Comparison of ENCODE assay signal across 13 cellular contexts in genomic region chr16:28264656-28265055, GRCh38. TPM values are rescaled to one million over a fixed set of nuclear protein-coding genes. Genes with fewer than 3 reads are reported as not detected.
DNase-seq lines count a peak whose midpoint lies in the region; ATAC-seq and TF ChIP-seq lines count a peak whose summit lies in the region.
"Had no signal": no experiment of that assay in that cellular context is flagged by ENCODE, and none has a peak within 500 bp of the region (broad histone marks: within the 10 kb centered on the region; RNA-seq: fewer than 3 reads in every experiment).

No MANE protein-coding gene starts in this region.

- no peaks in the 10 kb centered on the region for H3K36me3 ChIP-seq in gastroesophageal sphincter
- H3K36me3 ChIP-seq in testis (ENCODE audit: low read depth, missing control alignments) = no peaks in the 10 kb centered on the region

- peaks cover 0 to 7% (median 0%) of the 10 kb centered on the region in 3 donors for H3K9me3 ChIP-seq in gastroesophageal sphincter
- no peaks in the 10 kb centered on the region for H3K9me3 ChIP-seq in testis

- H3K4me3 ChIP-seq in gastroesophageal sphincter (no peak overlapping the region), testis (no peak overlapping the region)
- H3K4me3 ChIP-seq: GM12878, smooth muscle cell had no signal

- no peak overlapping the region for H3K27ac ChIP-seq in gastroesophageal sphincter
- H3K27ac ChIP-seq in testis = no peak overlapping the region

- TF ChIP-seq CTCF in gastroesophageal sphincter (IDR thresholded peaks at IDR 0.05) (no peak), testis (IDR thresholded peaks at IDR 0.05) (no peak)

- TF ChIP-seq EP300 in gastroesophageal sphincter (IDR thresholded peaks at IDR 0.05) = no peak

- DNase-seq in SIG-M5 treated with dmso at 0.1 percent for 504 hours (lab: John Stamatoyannopoulos, UW; ENCODE audit: unreplicated experiment) (peak; percentile 52), SIG-M5 (lab: John Stamatoyannopoulos, UW) (no peak), NCI-H69 (lab: John Stamatoyannopoulos, UW) (peak; percentile 47), testis (peak; percentile 77), NCI-H1105 treated with DMSO at 0.1 percent for 48 hours (lab: John Stamatoyannopoulos, UW) (no peak), NCI-H1048 (lab: John Stamatoyannopoulos, UW) (no peak)
- DNase-seq: activated CD8-positive, alpha-beta memory T cell treated with anti-CD3 and anti-CD28 coated beads, Interleukin-2, amount 10 ng/mL, durations not matched to agents 7 days and 5 days; NCI-H1930 had no signal

- TF ChIP-seq POLR2A in gastroesophageal sphincter (IDR thresholded peaks at IDR 0.05) = no peak
- TF ChIP-seq POLR2A in testis (IDR thresholded peaks at IDR 0.05) = no peak

- H3K27me3 ChIP-seq in gastroesophageal sphincter (peaks cover 19% of the 10 kb centered on the region), testis (no peaks in the 10 kb centered on the region)

- ATAC-seq in gastroesophageal sphincter (peak; percentile 74), HG03520 (IDR thresholded peaks at IDR 0.05; ENCODE audit: unreplicated experiment) (no peak)
- ATAC-seq: activated CD8-positive, alpha-beta memory T cell treated with anti-CD3 and anti-CD28 coated beads, Interleukin-2, amount 10 ng/mL, durations not matched to agents 7 days and 5 days; GM12878; stimulated activated memory B cell treated with anti-CD40 and anti-IgM and Interleukin-4, amounts not matched to agents 10 μg/mL and 1 μg/mL and 100 μg/mL, for 72 hours had no signal

- WGBS in gastroesophageal sphincter (ENCODE audit: low coverage in 1 of 2), 2 donors = 45 to 53% methylated on average over 10 to 14 of the region's 14 CpGs
- WGBS in testis, 2 donors = 25 to 39% methylated on average over 14 of the region's 14 CpGs

- H3K4me1 ChIP-seq in gastroesophageal sphincter = no peaks in the 10 kb centered on the region
- no peaks in the 10 kb centered on the region for H3K4me1 ChIP-seq in testis

- intact Hi-C loops in testis (cut with DNase I; ENCODE audit: low total_unique reads) = no loop called here

RNA-seq across cellular contexts. Expression of gene SBK1, which starts 27.7 kb away (rescaled TPM):
- total RNA-seq in gastroesophageal sphincter = under 1 TPM in 1 of 4 donors, not detected in 3; 0.16 TPM
- 1 to 10 TPM; 4.6 to 8.1 TPM for total RNA-seq in testis
- polyA plus RNA-seq in testis (ENCODE audit: insufficient read depth, low read depth, low replicate concordance) = 4.1 TPM

RNA-seq across cellular contexts. Expression of gene XPO6, which starts 52.9 kb away (rescaled TPM):
- total RNA-seq in gastroesophageal sphincter (10 to 100 TPM; 35.3 to 80.2 (median 66.8) TPM), testis (100 to 1,000 TPM; 238 to 283 TPM)
- 216 TPM for polyA plus RNA-seq in testis (ENCODE audit: insufficient read depth, low read depth, low replicate concordance)

Comparison
In these comparisons a context has a peak if more than half of its experiments do, and no peak if none do; other contexts are left out.
1. DNase-seq: peak in SIG-M5 treated with dmso at 0.1 percent for 504 hours (single experiment), NCI-H69 (single experiment) and testis (single experiment); none in SIG-M5 (single experiment), NCI-H1105 treated with DMSO at 0.1 percent for 48 hours (single experiment) and NCI-H1048 (single experiment).
2. RNA of gene SBK1, which starts 27.7 kb away (total RNA-seq): 4.6 to 8.1 TPM in testis; 0.16 TPM in gastroesophageal sphincter; every median in the first group is over 4 times any median in the second.